ENCODE assay signal across 12 cellular contexts in the genomic region with DNA sequence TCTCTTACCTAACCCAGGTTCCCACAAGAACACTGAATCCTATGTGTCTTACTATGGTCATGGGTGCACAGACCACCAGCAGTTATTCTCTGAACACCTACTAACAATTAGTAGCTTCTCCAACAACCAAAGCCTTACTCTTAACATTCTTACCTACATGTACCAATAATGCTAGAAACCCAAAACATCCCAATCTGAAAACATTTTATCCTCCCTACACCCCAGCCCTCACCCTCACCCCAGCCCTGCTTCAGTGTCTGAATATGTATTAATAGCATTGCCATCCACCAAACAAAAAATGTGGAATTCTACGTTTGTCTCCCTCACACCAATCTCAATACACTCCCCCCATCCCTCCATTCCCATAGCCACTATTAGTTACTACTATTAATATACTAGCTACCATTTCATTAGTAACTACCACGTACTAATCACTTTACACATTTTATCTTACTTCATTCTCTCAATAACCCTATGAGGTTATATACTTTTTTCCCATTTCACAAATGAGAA. TPM values are rescaled to one million over a fixed set of nuclear protein-coding genes. Genes with fewer than 3 reads are reported as not detected.
DNase-seq lines count a peak whose midpoint lies in the region; ATAC-seq and TF ChIP-seq lines count a peak whose summit lies in the region.
"Had no signal": no experiment of that assay in that cellular context is flagged by ENCODE, and none has a peak within 500 bp of the region (broad histone marks: within the 10 kb centered on the region; RNA-seq: fewer than 3 reads in every experiment).

No MANE protein-coding gene starts in this region.

- 56 to 64% methylated on average over 2 of the region's 2 CpGs for WGBS in esophagus squamous epithelium, 2 donors
- WGBS in esophagus muscularis mucosa = 66% methylated on average over 2 of the region's 2 CpGs

- intact Hi-C loops in esophagus squamous epithelium (cut with DNase I) (no loop called here), esophagus muscularis mucosa (cut with DNase I) (no loop called here)

- H3K9ac ChIP-seq in iPS-18a (ENCODE audit: low read length) = peak overlapping the region; percentile 82

- TF ChIP-seq CTCF in thoracic aorta (IDR thresholded peaks at IDR 0.05) (no peak), esophagus squamous epithelium (IDR thresholded peaks at IDR 0.05) (no peak), esophagus muscularis mucosa (IDR thresholded peaks at IDR 0.05) (no peak)

- peaks cover 13% of the 10 kb centered on the region for H3K36me3 Mint-ChIP-seq in activated naive CD4-positive, alpha-beta T cell treated with anti-CD3 and anti-CD28 coated beads, Interleukin-2, amount 50 U/mL, for 24 hours
- H3K36me3 Mint-ChIP-seq in activated naive CD4-positive, alpha-beta T cell treated with anti-CD3 and anti-CD28 coated beads, Interleukin-2, amount 50 U/mL, for 72 hours = peaks cover 20 to 30% of the 10 kb centered on the region in 2 donors
- H3K36me3 Mint-ChIP-seq in activated CD8-positive, alpha-beta T cell treated with anti-CD3 and anti-CD28 coated beads, Interleukin-2, amount 10 ng/mL, durations not matched to agents 7 days and 5 days (ENCODE audit: low read depth) = peaks cover 43% of the 10 kb centered on the region

- H3K27ac ChIP-seq in iPS-18a (ENCODE audit: low read length) (no peak overlapping the region), thoracic aorta (no peak overlapping the region), esophagus squamous epithelium (peak overlapping the region in 1 of 4 donors; percentile 3), esophagus muscularis mucosa (replicated peaks in 1 of 4) (no peak overlapping the region)

- no peaks in the 10 kb centered on the region for H3K27me3 Mint-ChIP-seq in activated naive CD4-positive, alpha-beta T cell treated with anti-CD3 and anti-CD28 coated beads, Interleukin-2, amount 50 U/mL, for 24 hours
- peaks cover under 1% of the 10 kb centered on the region for H3K27me3 Mint-ChIP-seq in activated CD8-positive, alpha-beta T cell treated with anti-CD3 and anti-CD28 coated beads, Interleukin-2, amount 10 ng/mL, durations not matched to agents 7 days and 5 days (ENCODE audit: low read depth)

- H3K4me1 Mint-ChIP-seq in activated naive CD4-positive, alpha-beta T cell treated with anti-CD3 and anti-CD28 coated beads, Interleukin-2, amount 50 U/mL, for 24 hours = peaks cover 73% of the 10 kb centered on the region
- H3K4me1 Mint-ChIP-seq in activated CD8-positive, alpha-beta T cell treated with anti-CD3 and anti-CD28 coated beads, Interleukin-2, amount 10 ng/mL, durations not matched to agents 7 days and 5 days (ENCODE audit: low read depth) = peaks cover 65% of the 10 kb centered on the region

- H3K4me3 Mint-ChIP-seq in activated naive CD4-positive, alpha-beta T cell treated with anti-CD3 and anti-CD28 coated beads, Interleukin-2, amount 50 U/mL, for 24 hours = peak overlapping the region; percentile 96
- peak overlapping the region; percentile 87 for H3K4me3 Mint-ChIP-seq in activated CD8-positive, alpha-beta T cell treated with anti-CD3 and anti-CD28 coated beads, Interleukin-2, amount 10 ng/mL, durations not matched to agents 7 days and 5 days

- peaks cover 15% of the 10 kb centered on the region for H3K4me1 ChIP-seq in iPS-18a (ENCODE audit: control insufficient read depth, low read depth, low read length)
- H3K4me1 ChIP-seq in thoracic aorta (ENCODE audit: control insufficient read depth in 1 of 2, low read depth in 2 of 2) = peaks cover 28 to 50% of the 10 kb centered on the region in 2 donors
- peaks cover 17 to 70% (median 33%) of the 10 kb centered on the region in 3 donors for H3K4me1 ChIP-seq in esophagus squamous epithelium
- H3K4me1 ChIP-seq in esophagus muscularis mucosa = peaks cover 18 to 73% (median 58%) of the 10 kb centered on the region in 4 donors

- H3K4me3 ChIP-seq in iPS-18a (ENCODE audit: low read length) (peak overlapping the region; percentile 90), thoracic aorta (peak overlapping the region; percentile 89), esophagus squamous epithelium (peak overlapping the region in 1 of 4 donors; percentile 97), esophagus muscularis mucosa (no peak overlapping the region)

- POLR2A ChIA-PET in activated CD8-positive, alpha-beta T cell treated with anti-CD3 and anti-CD28 coated beads, Interleukin-2, amount 10 ng/mL, durations not matched to agents 7 days and 5 days (lab: Charles Lee) = interaction anchor here (0.5 to 0.7 kb wide), 2 partner anchors 154 to 516 kb away, joined by 3 to 5 read pairs; no protein-coding TSS in a partner anchor

- H3K9me3 ChIP-seq in iPS-18a (ENCODE audit: control insufficient read depth, low read depth, low read length) = no peaks in the 10 kb centered on the region
- no peaks in the 10 kb centered on the region for H3K9me3 ChIP-seq in thoracic aorta
- no peaks in the 10 kb centered on the region for H3K9me3 ChIP-seq in esophagus squamous epithelium
- H3K9me3 ChIP-seq in esophagus muscularis mucosa = no peaks in the 10 kb centered on the region

- no peak for TF ChIP-seq POLR2A in esophagus squamous epithelium (IDR thresholded peaks at IDR 0.05)
- no peak for TF ChIP-seq POLR2A in esophagus muscularis mucosa (IDR thresholded peaks at IDR 0.05; ENCODE audit: low read depth)

- H3K27me3 ChIP-seq in iPS-18a (ENCODE audit: control insufficient read depth, insufficient read depth, low read length) (peaks cover 7% of the 10 kb centered on the region), thoracic aorta (replicated peaks; ENCODE audit: insufficient read depth) (no peaks in the 10 kb centered on the region), esophagus squamous epithelium (no peaks in the 10 kb centered on the region), esophagus muscularis mucosa (no peaks in the 10 kb centered on the region)

- no peak overlapping the region for H3K27ac Mint-ChIP-seq in activated naive CD4-positive, alpha-beta T cell treated with anti-CD3 and anti-CD28 coated beads, Interleukin-2, amount 50 U/mL, for 24 hours
- H3K27ac Mint-ChIP-seq in activated naive CD4-positive, alpha-beta T cell treated with anti-CD3 and anti-CD28 coated beads, Interleukin-2, amount 50 U/mL, for 72 hours = peak overlapping the region in 1 of 2 donors; percentile 30
- H3K27ac Mint-ChIP-seq in activated CD8-positive, alpha-beta T cell treated with anti-CD3 and anti-CD28 coated beads, Interleukin-2, amount 10 ng/mL, durations not matched to agents 7 days and 5 days = no peak overlapping the region

- no peak for TF ChIP-seq EP300 in esophagus muscularis mucosa (IDR thresholded peaks at IDR 0.05)

- H3K9me3 Mint-ChIP-seq in activated naive CD4-positive, alpha-beta T cell treated with anti-CD3 and anti-CD28 coated beads, Interleukin-2, amount 50 U/mL, for 24 hours = no peaks in the 10 kb centered on the region
- H3K9me3 Mint-ChIP-seq in activated naive CD4-positive, alpha-beta T cell treated with anti-CD3 and anti-CD28 coated beads, Interleukin-2, amount 50 U/mL, for 72 hours = no peaks in the 10 kb centered on the region
- H3K9me3 Mint-ChIP-seq in activated CD8-positive, alpha-beta T cell treated with anti-CD3 and anti-CD28 coated beads, Interleukin-2, amount 10 ng/mL, durations not matched to agents 7 days and 5 days (ENCODE audit: insufficient read depth) = no peaks in the 10 kb centered on the region

- ATAC-seq in activated naive CD4-positive, alpha-beta T cell treated with anti-CD3 and anti-CD28 coated beads, Interleukin-2, amount 50 U/mL, for 72 hours = no peak
- no peak for ATAC-seq in activated CD8-positive, alpha-beta T cell treated with anti-CD3 and anti-CD28 coated beads, Interleukin-2, amount 10 ng/mL, durations not matched to agents 7 days and 5 days
- no peak for ATAC-seq in thoracic aorta (ENCODE audit: insufficient number of reproducible peaks, low FRiP score, low read depth)
- ATAC-seq: esophagus mucosa had no signal

- no peak for DNase-seq in activated naive CD4-positive, alpha-beta T cell treated with anti-CD3 and anti-CD28 coated beads, Interleukin-2, amount 50 U/mL, for 72 hours (ENCODE audit: low spot score in 2 of 2)
- DNase-seq in activated CD8-positive, alpha-beta T cell treated with anti-CD3 and anti-CD28 coated beads, Interleukin-2, amount 10 ng/mL, durations not matched to agents 7 days and 5 days = no peak
- DNase-seq in thoracic aorta (ENCODE audit: low spot score) (no peak), esophagus squamous epithelium (lab: John Stamatoyannopoulos, UW) (no peak), EL (no peak), esophagus muscularis mucosa (ENCODE audit: extremely low spot score) (no peak)
- DNase-seq: C1 segment of cervical spinal cord; NCI-H226; stimulated activated CD4-positive, alpha-beta T cell treated with anti-CD3 and anti-CD28 coated beads, Interleukin-4, amount 100 ng/mL, for 24 hours had no signal

- CTCF ChIA-PET in activated CD8-positive, alpha-beta T cell treated with anti-CD3 and anti-CD28 coated beads, Interleukin-2, amount 10 ng/mL, durations not matched to agents 7 days and 5 days (lab: Charles Lee) = interaction anchor here (1.0 to 1.4 kb wide), 3 partner anchors 40 to 162 kb away, joined by 4 read pairs; no protein-coding TSS in a partner anchor

- H3K36me3 ChIP-seq in iPS-18a (ENCODE audit: control insufficient read depth, low read depth, low read length) (peaks cover 16% of the 10 kb centered on the region), thoracic aorta (no peaks in the 10 kb centered on the region), esophagus squamous epithelium (peaks cover 0 to 6% (median 0%) of the 10 kb centered on the region in 3 donors), esophagus muscularis mucosa (no peaks in the 10 kb centered on the region)

RNA-seq across cellular contexts. Expression of a gene that starts 2.6 kb away (rescaled TPM):
- 10 to 100 TPM; 36.7 to 45.5 TPM for total RNA-seq in activated naive CD4-positive, alpha-beta T cell treated with anti-CD3 and anti-CD28 coated beads, Interleukin-2, amount 50 U/mL, for 72 hours
- total RNA-seq in activated CD8-positive, alpha-beta T cell treated with anti-CD3 and anti-CD28 coated beads, Interleukin-2, amount 10 ng/mL, durations not matched to agents 7 days and 5 days = 10 to 100 TPM; 39.5 to 43.4 TPM
- total RNA-seq in thoracic aorta (10 to 100 TPM; 29.4 to 61.2 TPM), esophagus squamous epithelium (10 to 100 TPM; 19.1 to 38.7 (median 25.4) TPM), esophagus muscularis mucosa (10 to 100 TPM; 28.0 to 36.6 (median 29.5) TPM)

Comparison
In these comparisons a context has a peak if more than half of its experiments do, and no peak if none do; other contexts are left out.
1. H3K4me3 ChIP-seq: peak in iPS-18a (single experiment) and thoracic aorta (single experiment); none in esophagus muscularis mucosa (0 of 4).